Comparison of ENCODE assay signal across 18 cellular contexts in the genomic region with DNA sequence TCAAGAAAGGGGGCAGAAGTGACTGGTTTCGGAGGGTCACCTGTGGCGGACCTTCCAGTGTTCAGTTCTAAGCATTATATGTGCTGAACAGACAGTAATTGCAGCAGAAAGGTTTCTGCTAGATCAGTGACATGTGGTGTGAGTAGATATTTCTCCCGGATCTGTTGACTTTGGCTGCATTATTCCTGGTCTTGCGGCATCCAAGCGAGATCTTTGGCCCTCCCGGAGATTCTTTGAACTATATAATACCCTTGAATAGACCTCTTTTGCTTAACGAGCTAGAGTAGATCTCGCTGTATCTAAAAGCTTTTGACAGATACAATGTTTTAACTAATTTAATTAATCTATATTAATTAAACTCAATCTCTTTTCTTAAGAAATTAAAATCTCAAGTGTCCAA.
DNase-seq lines count a peak whose midpoint lies in the region; ATAC-seq and TF ChIP-seq lines count a peak whose summit lies in the region.
"Had no signal": no experiment of that assay in that cellular context is flagged by ENCODE, and none has a peak within 500 bp of the region (broad histone marks: within the 10 kb centered on the region; RNA-seq: fewer than 3 reads in every experiment).

No MANE protein-coding gene starts in this region.

- 80 to 87% (median 84%) methylated on average over 8 of the region's 8 CpGs for WGBS in heart left ventricle, 4 donors
- 43% methylated on average over 8 of the region's 8 CpGs for WGBS in liver

- H3K27me3 ChIP-seq in heart left ventricle = no peaks in the 10 kb centered on the region
- no peaks in the 10 kb centered on the region for H3K27me3 ChIP-seq in liver (ENCODE audit: control insufficient read depth in 4 of 4, insufficient read depth in 4 of 4, low read length in 3 of 4)
- H3K27me3 ChIP-seq: BLaER1 had no signal

- TF ChIP-seq RAD21 in liver (IDR thresholded peaks at IDR 0.05) = peak in 1 of 2 donors; percentile 52

- H3K36me3 ChIP-seq in heart left ventricle (peaks cover 0 to 6% (median 0%) of the 10 kb centered on the region in 9 donors), liver (ENCODE audit: control insufficient read depth in 4 of 4, insufficient read depth in 3 of 4, low read depth in 1 of 4, low read length in 3 of 4) (no peaks in the 10 kb centered on the region)
- H3K36me3 ChIP-seq: BLaER1 had no signal

- H3K27ac ChIP-seq in heart left ventricle (no peak overlapping the region), liver (ENCODE audit: low read depth in 1 of 2, low read length in 2 of 2) (no peak overlapping the region)
- H3K27ac ChIP-seq: BLaER1 had no signal

- DNase-seq in left ventricle myocardium superior (no peak), heart left ventricle (no peak), choroid plexus epithelial cell (ENCODE audit: low read depth) (peak; percentile 50), NAMALWA (ENCODE audit: low spot score) (no peak), NCI-H1436 (lab: John Stamatoyannopoulos, UW) (no peak), NCI-H82 (lab: John Stamatoyannopoulos, UW) (no peak)
- DNase-seq: 8988T; CD8-positive, alpha-beta memory T cell; COR-L47; DMS 273 treated with DMSO at 0.1 percent for 48 hours; DMS53; DND-41; EL; H9 had no signal

- peak; percentile 50 for ATAC-seq in left ventricle myocardium superior
- ATAC-seq in heart left ventricle = no peak
- ATAC-seq in HG02981 (IDR thresholded peaks at IDR 0.05; ENCODE audit: unreplicated experiment) = no peak
- ATAC-seq: GM12878 had no signal

- no peak overlapping the region for H3K4me3 ChIP-seq in heart left ventricle
- no peak overlapping the region for H3K4me3 ChIP-seq in choroid plexus epithelial cell (ENCODE audit: low read depth, low read length)
- no peak overlapping the region for H3K4me3 ChIP-seq in liver (ENCODE audit: low read depth in 1 of 3, low read length in 3 of 3)
- H3K4me3 ChIP-seq: BLaER1, GM12878 had no signal

- no peak for TF ChIP-seq POLR2A in heart left ventricle (IDR thresholded peaks at IDR 0.05)

- TF ChIP-seq CTCF in heart left ventricle (IDR thresholded peaks at IDR 0.05) (no peak), choroid plexus epithelial cell (conservative IDR thresholded peaks at IDR 0.05; ENCODE audit: low read depth, low read length) (no peak), liver (IDR thresholded peaks at IDR 0.05; ENCODE audit: low read depth, low read length, missing input control) (no peak)

- no peaks in the 10 kb centered on the region for H3K4me1 ChIP-seq in heart left ventricle
- H3K4me1 ChIP-seq in liver (ENCODE audit: control insufficient read depth in 4 of 4, insufficient read depth in 4 of 4, low read length in 3 of 4) = peaks cover 0 to 10% (median 6%) of the 10 kb centered on the region in 4 donors
- H3K4me1 ChIP-seq: BLaER1 had no signal

- H3K9ac ChIP-seq in liver (ENCODE audit: low read depth in 1 of 2, low read length in 2 of 2) = no peak overlapping the region
- H3K9ac ChIP-seq: BLaER1 had no signal

- intact Hi-C loops in left ventricle myocardium superior (cut with micrococcal nuclease) (no loop called here), heart left ventricle (cut with DNase I) (no loop called here)

- H3K9me3 ChIP-seq in heart left ventricle = no peaks in the 10 kb centered on the region
- H3K9me3 ChIP-seq in liver (ENCODE audit: control insufficient read depth in 4 of 4, low read length in 3 of 4) = no peaks in the 10 kb centered on the region
- H3K9me3 ChIP-seq: BLaER1 had no signal

TF ChIP-seq in liver, 16 proteins besides CTCF, POLR2A, EP300 and RAD21:
- TF ChIP-seq TAF1 (conservative IDR thresholded peaks at IDR 0.05) (no peak), MAX (IDR thresholded peaks at IDR 0.05) (peak; percentile 70), HNF4G (IDR thresholded peaks at IDR 0.05) (no peak), GABPA (IDR thresholded peaks at IDR 0.05 in 1 of 2, conservative IDR thresholded peaks at IDR 0.05 in 1 of 2) (no peak), FOXA1 (IDR thresholded peaks at IDR 0.05) (peak; percentile 68), HNF4A (conservative IDR thresholded peaks at IDR 0.05) (peak; percentile 72 to 89), ZBTB33 (IDR thresholded peaks at IDR 0.05) (peak; percentile 66), NR2F2 (IDR thresholded peaks at IDR 0.05) (no peak), JUND (IDR thresholded peaks at IDR 0.05) (peak in 1 of 2 donors; percentile 53), FOXA2 (IDR thresholded peaks at IDR 0.05) (peak; percentile 76), EGR1 (IDR thresholded peaks at IDR 0.05; ENCODE audit: low read depth in 2 of 2) (peak in 1 of 2 donors; percentile 31), SP1 (IDR thresholded peaks at IDR 0.05) (peak; percentile 49), REST (IDR thresholded peaks at IDR 0.05) (peak; percentile 59), YY1 (IDR thresholded peaks at IDR 0.05) (no peak), ATF3 (IDR thresholded peaks at IDR 0.05) (no peak), RXRA (IDR thresholded peaks at IDR 0.05) (peak; percentile 60 to 86)
TF ChIP-seq in liver: peak in this region for 10.
